In genomic region chr7:108403597-108404217, GRCh38 we compare ENCODE assay signal across 1 cellular context.
TF ChIP-seq lines count a peak whose summit lies in the region.

No MANE protein-coding gene starts in this region.

TF ChIP-seq in GM12878, 131 proteins besides CTCF, POLR2A, EP300 and RAD21:
- TF ChIP-seq BCL11A (IDR thresholded peaks at IDR 0.05; ENCODE audit: low read depth, low read length) (peak; percentile 41; the same call in 1 of the 2 replicates), PML (IDR thresholded peaks at IDR 0.05; ENCODE audit: low read length) (no peak), ATF7 (IDR thresholded peaks at IDR 0.05; ENCODE audit: low read depth) (peak; percentile 24; the same call in 1 of the 2 replicates), HCFC1 (IDR thresholded peaks at IDR 0.05; ENCODE audit: low read length) (no peak), MEF2B (IDR thresholded peaks at IDR 0.05; ENCODE audit: partially characterized antibody, poor library complexity, severe bottlenecking) (no peak), MTA2 (IDR thresholded peaks at IDR 0.05; ENCODE audit: low read depth) (peak; percentile 94), HSF1 (IDR thresholded peaks at IDR 0.05; ENCODE audit: low read depth, low read length) (no peak)
TF ChIP-seq in GM12878: peak in this region for 3.
